Comparison of ENCODE assay signal across 1 cellular context in the genomic region with DNA sequence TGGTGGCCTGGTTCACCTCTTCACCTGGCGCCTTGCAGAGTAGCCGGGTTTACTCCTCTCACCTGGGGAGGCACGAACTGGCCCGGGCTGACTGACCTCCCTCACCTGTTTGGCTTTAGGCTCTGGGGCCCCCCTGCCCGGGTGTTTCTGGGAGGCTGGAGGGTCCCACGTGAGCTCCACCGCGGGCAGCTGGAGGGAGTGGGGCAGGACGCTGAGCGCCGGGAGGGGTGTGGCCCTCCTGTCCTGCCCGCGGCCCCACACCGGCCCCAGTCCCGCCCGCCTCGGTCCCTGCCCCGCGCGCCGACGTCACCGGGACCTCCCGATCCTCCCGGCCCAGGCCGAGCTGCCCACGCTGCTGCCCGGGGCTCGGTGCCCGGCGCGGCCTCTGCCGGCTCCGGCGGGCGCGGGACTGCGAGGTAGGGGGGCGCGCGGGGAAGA.
TF ChIP-seq lines count a peak whose summit lies in the region.

A gene with protein sequence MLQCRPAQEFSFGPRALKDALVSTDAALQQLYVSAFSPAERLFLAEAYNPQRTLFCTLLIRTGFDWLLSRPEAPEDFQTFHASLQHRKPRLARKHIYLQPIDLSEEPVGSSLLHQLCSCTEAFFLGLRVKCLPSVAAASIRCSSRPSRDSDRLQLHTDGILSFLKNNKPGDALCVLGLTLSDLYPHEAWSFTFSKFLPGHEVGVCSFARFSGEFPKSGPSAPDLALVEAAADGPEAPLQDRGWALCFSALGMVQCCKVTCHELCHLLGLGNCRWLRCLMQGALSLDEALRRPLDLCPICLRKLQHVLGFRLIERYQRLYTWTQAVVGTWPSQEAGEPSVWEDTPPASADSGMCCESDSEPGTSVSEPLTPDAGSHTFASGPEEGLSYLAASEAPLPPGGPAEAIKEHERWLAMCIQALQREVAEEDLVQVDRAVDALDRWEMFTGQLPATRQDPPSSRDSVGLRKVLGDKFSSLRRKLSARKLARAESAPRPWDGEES (plus strand): TSS at position 322 of the 438 bp plus-strand sequence. CDS start 12,250 bp downstream, outside the sequence.

TF ChIP-seq in H1, 55 proteins besides CTCF, POLR2A, EP300 and RAD21:
- TF ChIP-seq KDM4A (IDR thresholded peaks at IDR 0.05; ENCODE audit: low read depth, low read length, severe bottlenecking) (peak; percentile 60), SRF (IDR thresholded peaks at IDR 0.05; ENCODE audit: low read depth, low read length) (no peak), SUZ12 (IDR thresholded peaks at IDR 0.05; ENCODE audit: low read length) (no peak), RBBP5 (IDR thresholded peaks at IDR 0.05; ENCODE audit: borderline replicate concordance, low read depth, low read length) (no peak), RXRA (IDR thresholded peaks at IDR 0.05; ENCODE audit: insufficient read depth, low read depth, low read length) (no peak), GABPA (IDR thresholded peaks at IDR 0.05; ENCODE audit: borderline replicate concordance, insufficient read depth, low read length) (0 out of 2 replicates have a peak, but pooled peaks have one; percentile 8), EZH2 (IDR thresholded peaks at IDR 0.05; ENCODE audit: low read depth, low read length, severe bottlenecking) (peak; percentile 67), PHF8 (conservative IDR thresholded peaks at IDR 0.05; ENCODE audit: low read depth, low read length) (no peak), TAF7 (optimal IDR thresholded peaks at IDR 0.05; ENCODE audit: borderline replicate concordance, low read depth, low read length) (no peak)
- TF ChIP-seq, protein P1, sequence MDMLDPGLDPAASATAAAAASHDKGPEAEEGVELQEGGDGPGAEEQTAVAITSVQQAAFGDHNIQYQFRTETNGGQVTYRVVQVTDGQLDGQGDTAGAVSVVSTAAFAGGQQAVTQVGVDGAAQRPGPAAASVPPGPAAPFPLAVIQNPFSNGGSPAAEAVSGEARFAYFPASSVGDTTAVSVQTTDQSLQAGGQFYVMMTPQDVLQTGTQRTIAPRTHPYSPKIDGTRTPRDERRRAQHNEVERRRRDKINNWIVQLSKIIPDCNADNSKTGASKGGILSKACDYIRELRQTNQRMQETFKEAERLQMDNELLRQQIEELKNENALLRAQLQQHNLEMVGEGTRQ (IDR thresholded peaks at IDR 0.05; ENCODE audit: low read length) = no peak
